8 cellular contexts compared by ENCODE assay signal in the genomic region with DNA sequence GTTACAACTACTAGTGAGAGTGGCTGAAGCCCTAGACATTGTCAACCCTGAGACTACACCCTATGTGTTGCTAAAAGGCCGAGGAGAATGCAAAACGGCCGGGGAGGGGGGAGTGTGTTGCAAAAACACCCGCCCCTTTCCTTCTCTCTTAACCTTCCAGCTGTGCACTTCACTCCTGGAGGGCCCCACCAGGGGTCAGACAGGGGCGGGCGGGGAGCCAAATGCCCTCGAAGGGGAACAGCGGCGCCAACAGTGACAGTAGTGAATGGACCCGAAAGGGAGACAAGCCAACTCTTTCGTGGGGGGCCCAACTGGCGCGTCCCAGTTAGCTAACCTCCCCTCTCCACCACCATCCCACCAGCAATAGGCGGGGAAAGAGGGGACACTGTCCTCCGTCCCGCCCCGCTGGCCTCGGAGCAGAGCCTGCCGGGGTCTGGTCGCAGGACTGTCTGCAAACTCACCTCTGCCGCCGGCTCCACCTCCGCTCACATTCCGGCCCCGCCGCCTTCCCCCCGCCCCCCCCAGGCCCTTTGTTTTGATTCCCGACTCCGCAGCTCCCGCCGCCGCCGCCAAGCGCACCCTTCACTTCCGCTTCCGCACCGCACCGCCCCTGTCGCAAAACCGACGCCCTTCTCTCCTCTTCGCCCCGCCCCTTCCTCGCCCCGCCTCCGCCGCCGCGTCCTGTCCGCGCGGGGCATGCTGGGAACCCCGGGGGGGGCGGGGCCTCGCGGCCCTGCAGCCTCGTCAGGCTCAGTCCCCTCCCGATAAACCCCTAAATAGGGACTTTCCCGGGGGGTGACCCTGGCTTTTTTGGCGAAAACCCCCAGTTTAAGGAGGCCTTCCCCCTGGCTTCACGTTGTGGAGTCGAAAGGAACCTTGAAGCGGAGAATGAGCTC. TPM values are rescaled to one million over a fixed set of nuclear protein-coding genes. Genes with fewer than 3 reads are reported as not detected.
DNase-seq lines count a peak whose midpoint lies in the region; ATAC-seq and TF ChIP-seq lines count a peak whose summit lies in the region.

MARF1 (minus strand) TSS at position 598 of the 896 bp plus-strand sequence. CDS start 3,921 bp downstream, outside the sequence.

- peak; percentile 78 for TF ChIP-seq POLR2A in GM19193 (IDR thresholded peaks at IDR 0.05; ENCODE audit: extremely low read depth, insufficient read depth, insufficient read length)

- peak; percentile 55 for ATAC-seq in HG03439 (IDR thresholded peaks at IDR 0.05; ENCODE audit: unreplicated experiment)

- DNase-seq in Ammon's horn (ENCODE audit: low spot score) (peak; percentile 97), NCI-H510A treated with DMSO at 0.1 percent for 48 hours (lab: John Stamatoyannopoulos, UW) (peak; percentile 99), cerebellum (ENCODE audit: low spot score) (peak; percentile 96), kidney glomerular epithelial cell (lab: John Stamatoyannopoulos, UW) (peak; percentile 88)
- peak; percentile 99 to 100 for DNase-seq in activated CD4-positive, alpha-beta T cell treated with anti-CD3 and anti-CD28 coated beads for 24 hours (ENCODE audit: low read depth in 2 of 2)
- DNase-seq in stimulated activated CD4-positive, alpha-beta T cell treated with anti-CD3 and anti-CD28 coated beads, Interleukin-15, amount 100 ng/mL, for 48 hours (ENCODE audit: low read depth in 2 of 2): peak; percentile 98 to 99

RNA-seq across cellular contexts. Expression of gene MARF1, which starts in this region (rescaled TPM):
- total RNA-seq in cerebellum: 39.9 TPM

Comparison
In these comparisons a context has a peak if more than half of its experiments do, and no peak if none do; other contexts are left out.
1. Peak in every context shown above with its lines: DNase-seq and ATAC-seq.